22 cellular contexts compared by ENCODE assay signal in genomic region chr5:69451941-69452652, GRCh38.
DNase-seq lines count a peak whose midpoint lies in the region; ATAC-seq and TF ChIP-seq lines count a peak whose summit lies in the region.
"Had no signal": no experiment of that assay in that cellular context is flagged by ENCODE, and none has a peak within 500 bp of the region (broad histone marks: within the 10 kb centered on the region; RNA-seq: fewer than 3 reads in every experiment).

No MANE protein-coding gene starts in this region.

- no peaks in the 10 kb centered on the region for H3K4me1 Mint-ChIP-seq in nephron progenitor cell
- H3K4me1 Mint-ChIP-seq: activated naive CD8-positive, alpha-beta T cell treated with anti-CD3 and anti-CD28 coated beads, Interleukin-2, amount 10 ng/mL, durations not matched to agents 7 days and 5 days; brain; stimulated activated naive B cell treated with anti-CD40 and anti-IgM and Interleukin-4, amounts not matched to agents 10 μg/mL and 1 μg/mL and 100 μg/mL, for 72 hours had no signal

- H3K27ac Mint-ChIP-seq in nephron progenitor cell = peak overlapping the region; percentile 62
- H3K27ac Mint-ChIP-seq: activated naive CD8-positive, alpha-beta T cell treated with anti-CD3 and anti-CD28 coated beads, Interleukin-2, amount 10 ng/mL, durations not matched to agents 7 days and 5 days; stimulated activated naive B cell treated with anti-CD40 and anti-IgM and Interleukin-4, amounts not matched to agents 10 μg/mL and 1 μg/mL and 100 μg/mL, for 72 hours had no signal

- TF ChIP-seq CTCF in fibroblast of mammary gland (conservative IDR thresholded peaks at IDR 0.05; ENCODE audit: control insufficient read depth, insufficient read depth, low read depth, low read length) (no peak), nephron progenitor cell (IDR thresholded peaks at IDR 0.05) (no peak)

- H3K27me3 Mint-ChIP-seq in nephron progenitor cell (ENCODE audit: low read depth, poor library complexity) = no peaks in the 10 kb centered on the region
- H3K27me3 Mint-ChIP-seq: activated naive CD8-positive, alpha-beta T cell treated with anti-CD3 and anti-CD28 coated beads, Interleukin-2, amount 10 ng/mL, durations not matched to agents 7 days and 5 days had no signal

- no peak overlapping the region for H3K4me3 Mint-ChIP-seq in nephron progenitor cell
- H3K4me3 Mint-ChIP-seq: activated naive CD8-positive, alpha-beta T cell treated with anti-CD3 and anti-CD28 coated beads, Interleukin-2, amount 10 ng/mL, durations not matched to agents 7 days and 5 days; stimulated activated naive B cell treated with anti-CD40 and anti-IgM and Interleukin-4, amounts not matched to agents 10 μg/mL and 1 μg/mL and 100 μg/mL, for 72 hours had no signal

- no peaks in the 10 kb centered on the region for H3K36me3 Mint-ChIP-seq in nephron progenitor cell (ENCODE audit: low read depth)
- H3K36me3 Mint-ChIP-seq: activated naive CD8-positive, alpha-beta T cell treated with anti-CD3 and anti-CD28 coated beads, Interleukin-2, amount 10 ng/mL, durations not matched to agents 7 days and 5 days; brain; stimulated activated naive B cell treated with anti-CD40 and anti-IgM and Interleukin-4, amounts not matched to agents 10 μg/mL and 1 μg/mL and 100 μg/mL, for 72 hours had no signal

- no peak for ATAC-seq in HG02870 (IDR thresholded peaks at IDR 0.05; ENCODE audit: unreplicated experiment)
- ATAC-seq: activated CD4-positive, CD25-positive, alpha-beta regulatory T cell treated with anti-CD3 and anti-CD28 coated beads, Interleukin-2, amount 50 U/mL, for 24 hours; GM12878; stimulated activated naive B cell treated with anti-CD40 and anti-IgM and Interleukin-4, amounts not matched to agents 10 μg/mL and 1 μg/mL and 100 μg/mL, for 72 hours had no signal

- DNase-seq in COLO668 (lab: John Stamatoyannopoulos, UW; ENCODE audit: unreplicated experiment) = peak; percentile 10
- peak; percentile 38 for DNase-seq in NCI-H2029 treated with DMSO at 0.1 percent for 48 hours (lab: John Stamatoyannopoulos, UW)
- peak; percentile 19 for DNase-seq in fibroblast of mammary gland (ENCODE audit: low read depth)
- no peak for DNase-seq in nephron progenitor cell
- no peak for DNase-seq in SHP77 treated with DMSO at 0.1 percent for 48 hours (lab: John Stamatoyannopoulos, UW)
- no peak for DNase-seq in GM19238 (ENCODE audit: insufficient read length, low spot score)
- no peak for DNase-seq in AML-193 (lab: John Stamatoyannopoulos, UW)
- DNase-seq: activated naive CD8-positive, alpha-beta T cell treated with anti-CD3 and anti-CD28 coated beads, Interleukin-2, amount 10 ng/mL, durations not matched to agents 7 days and 5 days; GDM1; MM.1S; NCI-H187 treated with DMSO at 0.1 percent for 48 hours; NCI-H524 treated with DMSO at 0.1 percent for 48 hours; nucleus accumbens; OCI-M1; stimulated activated naive B cell treated with anti-CD40 and anti-IgM and Interleukin-4, amounts not matched to agents 10 μg/mL and 1 μg/mL and 100 μg/mL, for 72 hours; tibial artery had no signal

- peaks cover 4% of the 10 kb centered on the region for H3K9me3 Mint-ChIP-seq in nephron progenitor cell
- H3K9me3 Mint-ChIP-seq: activated naive CD8-positive, alpha-beta T cell treated with anti-CD3 and anti-CD28 coated beads, Interleukin-2, amount 10 ng/mL, durations not matched to agents 7 days and 5 days had no signal

- H3K4me3 ChIP-seq in fibroblast of mammary gland (ENCODE audit: control insufficient read depth, low read depth, low read length) = no peak overlapping the region
- H3K4me3 ChIP-seq: coronary artery, GM12878, right atrium auricular region, tibial artery had no signal

Comparison
In these comparisons a context has a peak if more than half of its experiments do, and no peak if none do; other contexts are left out.
1. DNase-seq: peak in COLO668 (single experiment), NCI-H2029 treated with DMSO at 0.1 percent for 48 hours (single experiment) and fibroblast of mammary gland (single experiment); none in nephron progenitor cell (single experiment), SHP77 treated with DMSO at 0.1 percent for 48 hours (single experiment), GM19238 (single experiment) and AML-193 (0 of 2).